Comparison of ENCODE assay signal across 1 cellular context in genomic region chr4:158802914-158803313, GRCh38.
TF ChIP-seq lines count a peak whose summit lies in the region.

No MANE protein-coding gene starts in this region.

TF ChIP-seq in K562, 482 proteins besides CTCF, POLR2A, EP300 and RAD21 (continued from another document):
- no peak for TF ChIP-seq HMGXB4 (CRISPR knock-in tag; IDR thresholded peaks at IDR 0.05)
- no peak for TF ChIP-seq ETV6 (IDR thresholded peaks at IDR 0.05; ENCODE audit: borderline replicate concordance in 1 of 2, low read depth in 2 of 2, low read length in 1 of 2)
- TF ChIP-seq ETV6 (CRISPR knock-in tag; IDR thresholded peaks at IDR 0.05; ENCODE audit: borderline replicate concordance), result no peak
